28 cellular contexts compared by ENCODE assay signal in the genomic region with DNA sequence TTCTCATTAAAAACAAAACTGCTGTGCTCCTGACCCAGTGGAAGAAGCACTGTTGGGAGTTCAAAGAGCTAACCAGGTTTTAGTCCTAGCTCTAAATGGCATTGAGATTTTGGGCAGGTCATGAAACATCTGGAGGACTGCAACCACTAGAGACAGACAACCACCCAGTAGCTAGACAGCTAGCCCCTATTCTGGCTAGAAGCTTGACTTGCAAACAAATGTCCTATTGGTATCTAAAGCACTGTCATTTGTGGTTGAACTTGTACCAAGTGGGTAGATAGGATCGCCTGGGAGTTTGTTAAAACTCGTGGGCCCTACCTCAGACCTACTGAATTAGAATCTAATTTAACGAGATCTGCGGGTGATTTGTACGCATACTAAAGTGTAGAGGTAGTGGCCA. TPM values are rescaled to one million over a fixed set of nuclear protein-coding genes. Genes with fewer than 3 reads are reported as not detected.
A peak's percentile ranks its signal among the peaks of the same experiment; 100 is the strongest.
DNase-seq lines count a peak whose midpoint lies in the region; ATAC-seq and TF ChIP-seq lines count a peak whose summit lies in the region.
"Had no signal": no experiment of that assay in that cellular context is flagged by ENCODE, and none has a peak within 500 bp of the region (broad histone marks: within the 10 kb centered on the region; RNA-seq: fewer than 3 reads in every experiment).

No MANE protein-coding gene starts in this region.

- POLR2A ChIA-PET in Panc1 (lab: Charles Lee): no interaction called here

- no peaks in the 10 kb centered on the region for H3K27me3 ChIP-seq in Panc1 (ENCODE audit: control insufficient read depth, insufficient read depth, low read length)
- H3K27me3 ChIP-seq: BLaER1, dorsolateral prefrontal cortex, suprapubic skin, upper lobe of left lung had no signal

- in situ Hi-C loops in Panc1 (cut with HindIII; ENCODE audit: low pct_unique_long_range_greater_than_20kb, low sequenced_read_pairs): no loop called here

- CTCF ChIA-PET in Panc1 (lab: Charles Lee): no interaction called here

- no peaks in the 10 kb centered on the region for H3K9me3 Mint-ChIP-seq in stimulated activated naive CD8-positive, alpha-beta T cell treated with anti-CD3 and anti-CD28 coated beads, Interleukin-15, Interleukin-2, amounts not matched to agents 100 ng/mL and 50 ng/mL, for 24 hours
- H3K9me3 Mint-ChIP-seq in brain: no peaks in the 10 kb centered on the region
- H3K9me3 Mint-ChIP-seq: immature natural killer cell; natural killer cell; stimulated activated effector memory CD8-positive, alpha-beta T cell treated with anti-CD3 and anti-CD28 coated beads, Interleukin-12 subunit alpha, Interleukin-12 subunit beta, amount 100 ng/mL, for 72 hours; T-helper 1 cell treated with Interleukin-12 subunit alpha and Interleukin-12 subunit beta and Interleukin-4 antibody, amounts not matched to agents 30 μg/mL and 1 μg/mL, for 36 hours had no signal

- intact Hi-C loops in Panc1 (cut with micrococcal nuclease; ENCODE audit: unreplicated experiment): no loop called here

- no peak overlapping the region for H3K4me3 ChIP-seq in Panc1 (ENCODE audit: low read depth in 2 of 2, low read length in 2 of 2)
- H3K4me3 ChIP-seq: BLaER1, dorsolateral prefrontal cortex, mucosa of descending colon, suprapubic skin, upper lobe of left lung had no signal

- peaks cover 91% of the 10 kb centered on the region for H3K36me3 Mint-ChIP-seq in stimulated activated naive CD8-positive, alpha-beta T cell treated with anti-CD3 and anti-CD28 coated beads, Interleukin-15, Interleukin-2, amounts not matched to agents 100 ng/mL and 50 ng/mL, for 24 hours (ENCODE audit: low read depth)
- H3K36me3 Mint-ChIP-seq in brain: peaks cover 91% of the 10 kb centered on the region

- no peaks in the 10 kb centered on the region for H3K27me3 Mint-ChIP-seq in stimulated activated naive CD8-positive, alpha-beta T cell treated with anti-CD3 and anti-CD28 coated beads, Interleukin-15, Interleukin-2, amounts not matched to agents 100 ng/mL and 50 ng/mL, for 24 hours
- H3K27me3 Mint-ChIP-seq in brain: peaks cover 4% of the 10 kb centered on the region

- H3K4me1 Mint-ChIP-seq in stimulated activated naive CD8-positive, alpha-beta T cell treated with anti-CD3 and anti-CD28 coated beads, Interleukin-15, Interleukin-2, amounts not matched to agents 100 ng/mL and 50 ng/mL, for 24 hours (ENCODE audit: low read depth): peaks cover 64% of the 10 kb centered on the region
- peaks cover 52% of the 10 kb centered on the region for H3K4me1 Mint-ChIP-seq in brain

- peak overlapping the region; percentile 70 for H3K27ac Mint-ChIP-seq in stimulated activated naive CD8-positive, alpha-beta T cell treated with anti-CD3 and anti-CD28 coated beads, Interleukin-15, Interleukin-2, amounts not matched to agents 100 ng/mL and 50 ng/mL, for 24 hours
- peak overlapping the region in 3 of 5 experiments; percentile 32 to 78 (median 40) for H3K27ac Mint-ChIP-seq in brain
- H3K27ac Mint-ChIP-seq: stimulated activated effector memory CD8-positive, alpha-beta T cell treated with anti-CD3 and anti-CD28 coated beads, Interleukin-12 subunit alpha, Interleukin-12 subunit beta, amount 100 ng/mL, for 72 hours; T-helper 1 cell treated with Interleukin-12 subunit alpha and Interleukin-12 subunit beta and Interleukin-4 antibody, amounts not matched to agents 30 μg/mL and 1 μg/mL, for 36 hours had no signal

- H3K36me3 ChIP-seq in Panc1 (ENCODE audit: control insufficient read depth, insufficient read depth, low read length): peaks cover 72% of the 10 kb centered on the region

- peak overlapping the region; percentile 95 for H3K4me3 Mint-ChIP-seq in stimulated activated naive CD8-positive, alpha-beta T cell treated with anti-CD3 and anti-CD28 coated beads, Interleukin-15, Interleukin-2, amounts not matched to agents 100 ng/mL and 50 ng/mL, for 24 hours
- H3K4me3 Mint-ChIP-seq in brain: no peak overlapping the region
- H3K4me3 Mint-ChIP-seq: immature natural killer cell; natural killer cell; stimulated activated effector memory CD8-positive, alpha-beta T cell treated with anti-CD3 and anti-CD28 coated beads, Interleukin-12 subunit alpha, Interleukin-12 subunit beta, amount 100 ng/mL, for 72 hours; T-helper 1 cell treated with Interleukin-12 subunit alpha and Interleukin-12 subunit beta and Interleukin-4 antibody, amounts not matched to agents 30 μg/mL and 1 μg/mL, for 36 hours had no signal

- no TSS peak for BruUV-seq in Panc1 (replicated peaks; lab: Mats Ljungman, UMichigan)

- TF ChIP-seq CTCF in Panc1 (IDR thresholded peaks at IDR 0.05) (no peak), brain (conservative IDR thresholded peaks at IDR 0.05) (no peak)

- H3K9me3 ChIP-seq in Panc1 (ENCODE audit: control insufficient read depth, insufficient read depth, low read depth, low read length): no peaks in the 10 kb centered on the region
- H3K9me3 ChIP-seq: BLaER1, mucosa of descending colon, suprapubic skin, upper lobe of left lung had no signal

- H3K27ac ChIP-seq in Panc1 (ENCODE audit: low read length): 0 out of 2 replicates have a peak overlapping the region, but pooled peaks have one; percentile 6
- H3K27ac ChIP-seq: BLaER1, dorsolateral prefrontal cortex, suprapubic skin, upper lobe of left lung had no signal

- no peak for DNase-seq in stimulated activated naive CD8-positive, alpha-beta T cell treated with anti-CD3 and anti-CD28 coated beads, Interleukin-15, Interleukin-2, amounts not matched to agents 100 U/mL and 50 U/mL, for 24 hours
- DNase-seq in Panc1 (ENCODE audit: low read depth, low spot score) (no peak), hippocampal formation (lab: John Stamatoyannopoulos, UW) (no peak), NCI-H1694 (lab: John Stamatoyannopoulos, UW) (no peak)
- DNase-seq: amygdala; DMS153; dorsolateral prefrontal cortex; immature natural killer cell; KBM-7; left cardiac atrium; MM.1S; mucosa of descending colon; natural killer cell; NCI-H1417; NCI-H2081; NCI-H524 treated with DMSO at 0.1 percent for 48 hours; NK-92 treated with Interleukin-12 subunit alpha and Interleukin-12 subunit beta, amount 100 ng/mL, for 24 hours; upper lobe of left lung had no signal

- no peak for ATAC-seq in stimulated activated naive CD8-positive, alpha-beta T cell treated with anti-CD3 and anti-CD28 coated beads, Interleukin-15, Interleukin-2, amounts not matched to agents 100 U/mL and 50 U/mL, for 24 hours
- no peak for ATAC-seq in Panc1
- no peak for ATAC-seq in HG03432 (IDR thresholded peaks at IDR 0.05; ENCODE audit: unreplicated experiment)
- ATAC-seq: activated CD4-positive, CD25-positive, alpha-beta regulatory T cell treated with anti-CD3 and anti-CD28 coated beads, Interleukin-2, amount 50 U/mL, for 24 hours; left cardiac atrium; mucosa of descending colon; natural killer cell; Right ventricle myocardium inferior; SK-N-SH treated with all-trans-retinoic acid at 6 μM for 48 hours; stimulated activated effector memory CD8-positive, alpha-beta T cell treated with anti-CD3 and anti-CD28 coated beads, Interleukin-12 subunit alpha, Interleukin-12 subunit beta, amount 100 ng/mL, for 72 hours had no signal

- H3K4me1 ChIP-seq in Panc1 (ENCODE audit: control insufficient read depth, insufficient read depth, low read length): peaks cover 26% of the 10 kb centered on the region

RNA-seq across cellular contexts. Expression of a gene that starts 6.9 kb away (rescaled TPM):
- 865 TPM for total RNA-seq in Panc1 (2021; ENCODE audit: unreplicated experiment)
- polyA plus RNA-seq in Panc1 (2012; ENCODE audit: insufficient read length): 1,505 TPM
- polyA plus RNA-seq in brain (ENCODE audit: insufficient read depth, low read depth, low replicate concordance): 1,972 TPM

RNA-seq across cellular contexts. Expression of a gene that starts 44.8 kb away (rescaled TPM):
- total RNA-seq in Panc1 (2021; ENCODE audit: unreplicated experiment): 58.5 TPM
- 25.6 TPM for polyA plus RNA-seq in Panc1 (2012; ENCODE audit: insufficient read length)
- polyA plus RNA-seq in brain (ENCODE audit: insufficient read depth, low read depth, low replicate concordance): 26.9 TPM
